9 cellular contexts compared by ENCODE assay signal in the genomic region with DNA sequence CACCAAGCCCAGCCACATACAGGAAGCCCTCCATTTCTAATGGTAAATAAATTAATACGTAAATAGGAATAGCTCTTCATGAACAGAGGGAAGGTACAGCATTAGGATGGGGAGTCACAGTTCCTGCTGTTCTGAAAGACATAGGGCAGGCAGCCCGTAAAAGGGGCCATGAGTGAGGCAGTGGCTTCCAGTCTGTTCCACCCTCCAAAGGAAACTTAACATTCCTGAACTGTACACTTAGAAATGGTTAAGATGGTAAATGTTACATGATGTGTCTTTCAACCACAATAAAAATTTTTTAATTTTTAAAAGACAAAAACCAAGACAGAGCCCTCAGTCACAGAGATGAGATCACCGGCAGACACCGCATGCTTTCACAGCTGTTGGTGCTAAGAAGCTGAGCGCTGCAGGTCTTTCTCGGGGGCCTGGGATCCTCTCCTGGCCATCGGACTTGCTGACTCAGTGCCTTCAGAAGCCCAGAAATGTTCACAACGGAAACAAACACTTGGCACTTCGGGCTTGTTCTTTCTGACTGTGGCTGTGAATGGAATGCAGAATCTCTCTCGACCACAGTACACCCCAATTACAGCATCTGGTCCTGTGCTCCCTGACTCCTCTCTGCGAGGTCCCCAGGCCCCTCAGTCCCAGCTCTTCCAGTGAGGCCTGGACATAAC. TPM values are rescaled to one million over a fixed set of nuclear protein-coding genes. Genes with fewer than 3 reads are reported as not detected.
A peak's percentile ranks its signal among the peaks of the same experiment; 100 is the strongest.
DNase-seq lines count a peak whose midpoint lies in the region; TF ChIP-seq lines count a peak whose summit lies in the region.
"Had no signal": no experiment of that assay in that cellular context is flagged by ENCODE, and none has a peak within 500 bp of the region (broad histone marks: within the 10 kb centered on the region; RNA-seq: fewer than 3 reads in every experiment).

No MANE protein-coding gene starts in this region.

- H3K4me3 ChIP-seq in Peyer's patch (no peak overlapping the region), fibroblast of pulmonary artery (replicated peaks; ENCODE audit: low read depth, low read length) (no peak overlapping the region)

- TF ChIP-seq POLR2A in Peyer's patch (IDR thresholded peaks at IDR 0.05) (no peak), erythroblast (IDR thresholded peaks at IDR 0.05; ENCODE audit: low read length) (no peak)

- peaks cover 0 to 7% (median 2%) of the 10 kb centered on the region in 4 donors for H3K4me1 ChIP-seq in Peyer's patch

- H3K36me3 ChIP-seq in Peyer's patch: peaks cover 0 to 39% (median 0%) of the 10 kb centered on the region in 3 donors

- peak overlapping the region; percentile 34 to 76 (median 58) for H3K27ac ChIP-seq in Peyer's patch

- TF ChIP-seq CTCF in Peyer's patch (IDR thresholded peaks at IDR 0.05) (no peak), fibroblast of pulmonary artery (IDR thresholded peaks at IDR 0.05; ENCODE audit: low read length, missing control alignments) (no peak)

- no peaks in the 10 kb centered on the region for H3K27me3 ChIP-seq in Peyer's patch

- DNase-seq in AG08395 (ENCODE audit: low spot score): peak; percentile 98
- peak in 1 of 3 donors; percentile 63 for DNase-seq in Peyer's patch
- DNase-seq in fibroblast of pulmonary artery (ENCODE audit: low read depth): peak; percentile 95
- peak in 37 of 56 donors; percentile 5 to 67 (median 22) for DNase-seq in nucleus accumbens (lab: John Stamatoyannopoulos, UW)
- no peak for DNase-seq in foreskin melanocyte
- DNase-seq in NCI-H2171 treated with DMSO at 0.1 percent for 48 hours (lab: John Stamatoyannopoulos, UW): no peak
- no peak for DNase-seq in stimulated activated CD4-positive, alpha-beta T cell treated with anti-CD3 and anti-CD28 coated beads, Interleukin-1b, Interleukin-23, amount 100 ng/mL, for 48 hours
- no peak for DNase-seq in erythroblast (lab: John Stamatoyannopoulos, UW)
- DNase-seq: DND-41 had no signal

- H3K9me3 ChIP-seq in Peyer's patch: no peaks in the 10 kb centered on the region

RNA-seq across cellular contexts. Expression of a gene that starts 36.4 kb away (rescaled TPM):
- 10 to 100 TPM; 18.2 to 37.0 (median 35.2) TPM for total RNA-seq in Peyer's patch

Comparison
In these comparisons a context has a peak if more than half of its experiments do, and no peak if none do; other contexts are left out.
1. DNase-seq: peak in AG08395 (single experiment), fibroblast of pulmonary artery (single experiment) and nucleus accumbens (37 of 56); none in foreskin melanocyte (single experiment), NCI-H2171 treated with DMSO at 0.1 percent for 48 hours (single experiment), stimulated activated CD4-positive, alpha-beta T cell treated with anti-CD3 and anti-CD28 coated beads, Interleukin-1b, Interleukin-23, amount 100 ng/mL, for 48 hours (single experiment) and erythroblast (0 of 2).